In the genomic region with DNA sequence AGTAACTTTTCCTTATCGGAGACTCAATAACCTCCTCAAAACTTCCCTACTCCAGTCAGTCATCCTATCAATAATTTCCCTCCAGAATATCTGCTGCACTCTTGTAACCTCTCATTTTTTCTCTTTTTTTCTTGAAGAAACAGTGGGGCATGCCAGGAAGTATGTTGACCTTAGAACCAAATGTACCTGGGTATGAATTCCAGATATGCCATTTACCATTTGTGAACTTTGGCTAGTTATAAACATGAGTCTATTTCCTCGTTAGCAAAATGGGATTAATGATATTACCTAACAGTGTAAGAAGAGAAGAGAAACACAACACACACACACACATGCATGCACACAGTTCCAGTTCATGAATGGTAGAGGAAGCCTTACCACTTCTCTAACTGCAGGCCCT, we compare ENCODE assay signal across 8 cellular contexts.
"Had no signal": no experiment of that assay in that cellular context is flagged by ENCODE, and none has a peak within 500 bp of the region (broad histone marks: within the 10 kb centered on the region; RNA-seq: fewer than 3 reads in every experiment).

No MANE protein-coding gene starts in this region.

- H3K4me3 ChIP-seq: GM23338, K562 had no signal

- H2AFZ ChIP-seq: GM23338 had no signal

- FAIRE-seq: H1, H54, HTR-8/SVneo, K562 had no signal

- ATAC-seq: GM23338, K562 had no signal

- H3K4me2 ChIP-seq: GM23338 had no signal

- DNase-seq: H9, HCEC 1CT, IMR-90 had no signal
